In genomic region chr1:192807968-192808587, GRCh38 we compare ENCODE assay signal across 8 cellular contexts. TPM values are rescaled to one million over a fixed set of nuclear protein-coding genes. Genes with fewer than 3 reads are reported as not detected.
A peak's percentile ranks its signal among the peaks of the same experiment; 100 is the strongest.
DNase-seq lines count a peak whose midpoint lies in the region; ATAC-seq and TF ChIP-seq lines count a peak whose summit lies in the region.

No MANE protein-coding gene starts in this region.

- peak overlapping the region; percentile 99 for H3K4me3 Mint-ChIP-seq in type B pancreatic cell

- no peak overlapping the region for H3K18ac ChIP-seq in mesendoderm (ENCODE audit: low read length)

- no peaks in the 10 kb centered on the region for H3K9me3 Mint-ChIP-seq in type B pancreatic cell

- peak; percentile 25 for DNase-seq in NCI-H1105 treated with DMSO at 0.1 percent for 48 hours (lab: John Stamatoyannopoulos, UW)
- no peak for DNase-seq in NCI-H1105 (lab: John Stamatoyannopoulos, UW)
- peak; percentile 81 for DNase-seq in choroid plexus epithelial cell (ENCODE audit: low read depth)
- peak; percentile 59 for DNase-seq in mesendoderm
- no peak for DNase-seq in type B pancreatic cell (ENCODE audit: extremely low spot score, unreplicated experiment)
- DNase-seq in NCI-H1694 (lab: John Stamatoyannopoulos, UW): no peak

- no peak overlapping the region for H2BK15ac ChIP-seq in mesendoderm (replicated peaks; ENCODE audit: low read depth)

- H3K9me3 ChIP-seq in OCI-LY1 (ENCODE audit: low read length): no peaks in the 10 kb centered on the region

- H4K5ac ChIP-seq in mesendoderm (ENCODE audit: low read length): no peak overlapping the region

- H3K4me2 ChIP-seq in OCI-LY1 (ENCODE audit: low read length) (peak overlapping the region; percentile 93), mesendoderm (ENCODE audit: low read length) (peak overlapping the region; percentile 25)

- peak overlapping the region; percentile 88 for H3K27ac ChIP-seq in OCI-LY1 (ENCODE audit: low read depth, low read length, poor library complexity, severe bottlenecking)
- peak overlapping the region; percentile 62 for H3K27ac ChIP-seq in mesendoderm (ENCODE audit: low read depth, low read length)

- no peak overlapping the region for H3K23ac ChIP-seq in mesendoderm (ENCODE audit: low read length)

- no peak overlapping the region for H2BK5ac ChIP-seq in mesendoderm (ENCODE audit: low read length)

- peaks cover 6% of the 10 kb centered on the region for H3F3A ChIP-seq in OCI-LY1 (ENCODE audit: insufficient read depth, low read length)

- peak overlapping the region; percentile 71 for H3K56ac ChIP-seq in mesendoderm (ENCODE audit: low read length)

- H3K9ac ChIP-seq in OCI-LY1 (ENCODE audit: low read length) (peak overlapping the region; percentile 69), mesendoderm (ENCODE audit: low read length) (peak overlapping the region; percentile 51)

- no peaks in the 10 kb centered on the region for H3K9me2 ChIP-seq in OCI-LY1 (ENCODE audit: low read depth, low read length)

- no peak for ATAC-seq in HG03460 (IDR thresholded peaks at IDR 0.05; ENCODE audit: unreplicated experiment)

- TF ChIP-seq CTCF in OCI-LY1 (IDR thresholded peaks at IDR 0.05; ENCODE audit: low read length): no peak
- no peak for TF ChIP-seq CTCF in choroid plexus epithelial cell (conservative IDR thresholded peaks at IDR 0.05; ENCODE audit: low read depth, low read length)
- TF ChIP-seq CTCF in type B pancreatic cell (conservative IDR thresholded peaks at IDR 0.05): no peak

- no CpG with 5 or more reads among the region's 13 CpGs for WGBS in mesendoderm (ENCODE audit: extremely low coverage, insufficient coverage, low lambda C conversion rate)

- H3K4me3 ChIP-seq in OCI-LY1 (ENCODE audit: low read depth, low read length, poor library complexity, severe bottlenecking) (peak overlapping the region; percentile 73), choroid plexus epithelial cell (ENCODE audit: low read depth, low read length) (peak overlapping the region; percentile 95), mesendoderm (ENCODE audit: low read length) (no peak overlapping the region)

- H3K4me1 ChIP-seq in OCI-LY1 (ENCODE audit: insufficient read depth, low read length, severe bottlenecking): peaks cover 45% of the 10 kb centered on the region
- H3K4me1 ChIP-seq in mesendoderm (ENCODE audit: control insufficient read depth, low read depth, low read length): no peaks in the 10 kb centered on the region

- no peak overlapping the region for H2AK5ac ChIP-seq in mesendoderm (ENCODE audit: low read length)

- H4K20me1 ChIP-seq in OCI-LY1 (ENCODE audit: insufficient read depth, low read length): no peaks in the 10 kb centered on the region

- H3K27me3 Mint-ChIP-seq in type B pancreatic cell: peaks cover 16% of the 10 kb centered on the region

- peak overlapping the region; percentile 77 for H2AFZ ChIP-seq in OCI-LY1 (ENCODE audit: low read length)

- H3K27me3 ChIP-seq in OCI-LY1 (ENCODE audit: insufficient read depth, low read length) (no peaks in the 10 kb centered on the region), mesendoderm (ENCODE audit: insufficient read depth, low read length, poor library complexity) (no peaks in the 10 kb centered on the region)

- peaks cover 10% of the 10 kb centered on the region for H3K36me3 Mint-ChIP-seq in type B pancreatic cell

- H3K4me1 Mint-ChIP-seq in type B pancreatic cell (ENCODE audit: unreplicated experiment): peaks cover 19% of the 10 kb centered on the region

- no peaks in the 10 kb centered on the region for H3K79me1 ChIP-seq in mesendoderm (ENCODE audit: low read length)

- no peak overlapping the region for H3K4ac ChIP-seq in mesendoderm (ENCODE audit: low read depth, low read length)

- H3K36me3 ChIP-seq in OCI-LY1 (ENCODE audit: insufficient read depth, low read length) (peaks cover 17% of the 10 kb centered on the region; the same call in 1 of the 2 replicates), mesendoderm (ENCODE audit: control insufficient read depth, insufficient read depth, low read length) (no peaks in the 10 kb centered on the region)

- peak overlapping the region; percentile 83 for H3K27ac Mint-ChIP-seq in type B pancreatic cell

- H2BK120ac ChIP-seq in mesendoderm (ENCODE audit: low read depth, low read length): no peak overlapping the region

- H3K79me2 ChIP-seq in OCI-LY1 (ENCODE audit: insufficient read depth, low read length) (peaks cover 5% of the 10 kb centered on the region; the same call in 1 of the 2 replicates), mesendoderm (ENCODE audit: control insufficient read depth, insufficient read depth, low read length) (peaks cover 2% of the 10 kb centered on the region)

- no peak overlapping the region for H4K8ac ChIP-seq in mesendoderm (ENCODE audit: low read depth, low read length)

RNA-seq across cellular contexts. Expression of gene RGS2, which starts 0.8 kb away (rescaled TPM):
- 22.1 TPM for polyA plus RNA-seq in mesendoderm (2013, experiment 1 of 2)
- polyA plus RNA-seq in mesendoderm (2013, experiment 2 of 2): 21.5 TPM
- 37.2 and 50.9 TPM in 2 replicates for total RNA-seq in type B pancreatic cell (ENCODE audit: low replicate concordance)

Comparison
In these comparisons a context has a peak if more than half of its experiments do, and no peak if none do; other contexts are left out.
1. DNase-seq: peak in NCI-H1105 treated with DMSO at 0.1 percent for 48 hours (single experiment), choroid plexus epithelial cell (single experiment) and mesendoderm (single experiment); none in NCI-H1105 (single experiment), type B pancreatic cell (single experiment) and NCI-H1694 (single experiment).